23 cellular contexts compared by ENCODE assay signal in genomic region chr18:48131042-48131441, GRCh38.
"Had no signal": no experiment of that assay in that cellular context is flagged by ENCODE, and none has a peak within 500 bp of the region (broad histone marks: within the 10 kb centered on the region; RNA-seq: fewer than 3 reads in every experiment).

No MANE protein-coding gene starts in this region.

- H3K27ac ChIP-seq: KMS-11, RWPE1 had no signal

- H3K4me3 Mint-ChIP-seq: IgD-negative memory B cell had no signal

- H3K27ac Mint-ChIP-seq: IgD-negative memory B cell had no signal

- H3K4me3 ChIP-seq: K562 had no signal

- DNase-seq: Kasumi-1; MM.1S; NCI-H1092 treated with DMSO at 0.1 percent for 48 hours; NCI-H1436; NCI-H187; NCI-H2029; NCI-H2081 treated with DMSO at 0.1 percent for 48 hours; NCI-H2171; NCI-H226; NCI-H446; NCI-H510A; NCI-H524 treated with DMSO at 0.1 percent for 48 hours; NCI-H69; NCI-H774; NK-92 treated with Interleukin-12 subunit alpha and Interleukin-12 subunit beta, amount 100 ng/mL, for 24 hours; PC-3; SHP77; SK-N-SH had no signal

- H3K36me3 Mint-ChIP-seq: IgD-negative memory B cell had no signal

- ATAC-seq: K562, Panc1, PC-3 had no signal

- H3K9me3 ChIP-seq: SK-N-SH had no signal

- H3K9me3 Mint-ChIP-seq: IgD-negative memory B cell had no signal

- H3K4me1 Mint-ChIP-seq: IgD-negative memory B cell had no signal
